ENCODE assay signal across 15 cellular contexts in genomic region chr4:36286481-36286871, GRCh38. TPM values are rescaled to one million over a fixed set of nuclear protein-coding genes. Genes with fewer than 3 reads are reported as not detected.
DNase-seq lines count a peak whose midpoint lies in the region; ATAC-seq and TF ChIP-seq lines count a peak whose summit lies in the region.
"Had no signal": no experiment of that assay in that cellular context is flagged by ENCODE, and none has a peak within 500 bp of the region (broad histone marks: within the 10 kb centered on the region; RNA-seq: fewer than 3 reads in every experiment).

No MANE protein-coding gene starts in this region.

- H3K27ac ChIP-seq in neutrophil (peak overlapping the region; percentile 53), coronary artery (no peak overlapping the region), A673 (ENCODE audit: low read depth, low read length, poor library complexity, severe bottlenecking) (no peak overlapping the region)
- H3K27ac ChIP-seq: thyroid gland had no signal

- H3K27ac Mint-ChIP-seq in activated CD4-positive, alpha-beta T cell treated with anti-CD3 and anti-CD28 coated beads, Interleukin-2, amount 10 ng/mL, durations not matched to agents 24 days and 14 days = peak overlapping the region; percentile 96
- peak overlapping the region; percentile 95 for H3K27ac Mint-ChIP-seq in activated naive CD8-positive, alpha-beta T cell

- H3K36me3 Mint-ChIP-seq in activated CD4-positive, alpha-beta T cell treated with anti-CD3 and anti-CD28 coated beads, Interleukin-2, amount 10 ng/mL, durations not matched to agents 24 days and 14 days (ENCODE audit: low read depth) = peaks cover 10% of the 10 kb centered on the region
- H3K36me3 Mint-ChIP-seq in activated naive CD8-positive, alpha-beta T cell = peaks cover 3% of the 10 kb centered on the region

- no peak for TF ChIP-seq CTCF in neutrophil (IDR thresholded peaks at IDR 0.05)
- TF ChIP-seq CTCF in coronary artery (IDR thresholded peaks at IDR 0.05) = no peak
- TF ChIP-seq CTCF in A673 (conservative IDR thresholded peaks at IDR 0.05; ENCODE audit: low read depth, low read length) = no peak

- H3K4me1 Mint-ChIP-seq in activated CD4-positive, alpha-beta T cell treated with anti-CD3 and anti-CD28 coated beads, Interleukin-2, amount 10 ng/mL, durations not matched to agents 24 days and 14 days = peaks cover 62% of the 10 kb centered on the region
- H3K4me1 Mint-ChIP-seq in activated naive CD8-positive, alpha-beta T cell (ENCODE audit: low read depth) = peaks cover 39% of the 10 kb centered on the region

- H3K9me3 ChIP-seq in neutrophil (no peaks in the 10 kb centered on the region), A673 (ENCODE audit: low read depth, low read length, poor library complexity, severe bottlenecking) (no peaks in the 10 kb centered on the region)
- H3K9me3 ChIP-seq: thyroid gland had no signal

- H3K4me1 ChIP-seq in neutrophil (ENCODE audit: control insufficient read depth in 1 of 2, insufficient read depth in 1 of 2, low read depth in 1 of 2, low read length in 1 of 2) (peaks cover 3 to 9% of the 10 kb centered on the region in 2 experiments), A673 (ENCODE audit: insufficient read depth, low read length, poor library complexity, severe bottlenecking) (no peaks in the 10 kb centered on the region)

- no TSS peak for BruUV-seq in A673 (replicated peaks; lab: Mats Ljungman, UMichigan)

- no peaks in the 10 kb centered on the region for H3K36me3 ChIP-seq in neutrophil
- no peaks in the 10 kb centered on the region for H3K36me3 ChIP-seq in A673 (ENCODE audit: insufficient read depth, low read length, poor library complexity, severe bottlenecking)
- H3K36me3 ChIP-seq: thyroid gland had no signal

- no peak for DNase-seq in activated CD4-positive, alpha-beta T cell treated with anti-CD3 and anti-CD28 coated beads, Interleukin-2, amount 10 ng/mL, durations not matched to agents 24 days and 14 days
- no peak for DNase-seq in activated CD4-positive, alpha-beta T cell treated with anti-CD3 and anti-CD28 coated beads, Interleukin-2, amount 50 U/mL, for 1 hour
- DNase-seq in coronary artery (ENCODE audit: low spot score) (no peak), A673 (ENCODE audit: low spot score) (no peak)
- DNase-seq: cortex of kidney, foreskin melanocyte, kidney, NCI-H510A, thyroid gland had no signal

- intact Hi-C loops in activated CD4-positive, alpha-beta T cell treated with anti-CD3 and anti-CD28 coated beads, Interleukin-2, amount 10 ng/mL, durations not matched to agents 24 days and 14 days (cut with micrococcal nuclease) = loop anchor here (1.0 to 10.0 kb wide), 12 partner anchors 8 to 312 kb away; partner anchors contain the start of gene ARAP2
- intact Hi-C loops in A673 (cut with micrococcal nuclease; ENCODE audit: unreplicated experiment) = no loop called here

- POLR2A ChIA-PET in A673 (lab: Charles Lee; ENCODE audit: low non-redundant PET) = no interaction called here

- ATAC-seq in HG03135 (IDR thresholded peaks at IDR 0.05; ENCODE audit: unreplicated experiment) (peak; percentile 33), HG02798 (IDR thresholded peaks at IDR 0.05; ENCODE audit: poor library complexity, unreplicated experiment) (no peak)
- ATAC-seq: Right ventricle myocardium inferior had no signal

- H3K27me3 ChIP-seq in neutrophil (no peaks in the 10 kb centered on the region), A673 (replicated peaks; ENCODE audit: insufficient read depth, low read depth, low read length, poor library complexity) (no peaks in the 10 kb centered on the region)
- H3K27me3 ChIP-seq: thyroid gland had no signal

- H3K9me3 Mint-ChIP-seq in activated CD4-positive, alpha-beta T cell treated with anti-CD3 and anti-CD28 coated beads, Interleukin-2, amount 10 ng/mL, durations not matched to agents 24 days and 14 days = peaks cover 16% of the 10 kb centered on the region
- H3K9me3 Mint-ChIP-seq in activated naive CD8-positive, alpha-beta T cell (ENCODE audit: low read depth) = peaks cover 3% of the 10 kb centered on the region

- no peak overlapping the region for H3K4me3 ChIP-seq in neutrophil (ENCODE audit: low read depth in 1 of 2, low read length in 1 of 2)
- H3K4me3 ChIP-seq in coronary artery = no peak overlapping the region
- H3K4me3 ChIP-seq in A673 (ENCODE audit: low read depth, low read length, poor library complexity, severe bottlenecking) = no peak overlapping the region
- H3K4me3 ChIP-seq: thyroid gland had no signal

- peaks cover 3% of the 10 kb centered on the region for H3K27me3 Mint-ChIP-seq in activated CD4-positive, alpha-beta T cell treated with anti-CD3 and anti-CD28 coated beads, Interleukin-2, amount 10 ng/mL, durations not matched to agents 24 days and 14 days
- H3K27me3 Mint-ChIP-seq in activated naive CD8-positive, alpha-beta T cell = no peaks in the 10 kb centered on the region

- CTCF ChIA-PET in A673 (lab: Charles Lee) = no interaction called here

- peak overlapping the region; percentile 42 for H3K4me3 Mint-ChIP-seq in activated CD4-positive, alpha-beta T cell treated with anti-CD3 and anti-CD28 coated beads, Interleukin-2, amount 10 ng/mL, durations not matched to agents 24 days and 14 days
- H3K4me3 Mint-ChIP-seq in activated naive CD8-positive, alpha-beta T cell = no peak overlapping the region

RNA-seq across cellular contexts. Expression of gene DTHD1, which starts 5.1 kb away (rescaled TPM):
- total RNA-seq in activated CD4-positive, alpha-beta T cell treated with anti-CD3 and anti-CD28 coated beads, Interleukin-2, amount 10 ng/mL, durations not matched to agents 24 days and 14 days = 0.49 and 0.95 TPM in 2 replicates
- total RNA-seq in A673 (2021) = not detected in 2 replicates
- total RNA-seq: HT1080, Right ventricle myocardium inferior had no signal

RNA-seq across cellular contexts. Expression of gene ARAP2, which starts 42.2 kb away (rescaled TPM):
- total RNA-seq in activated CD4-positive, alpha-beta T cell treated with anti-CD3 and anti-CD28 coated beads, Interleukin-2, amount 10 ng/mL, durations not matched to agents 24 days and 14 days = 45.3 and 45.4 TPM in 2 replicates
- total RNA-seq in A673 (2021) = 0.06 and 0.20 TPM in 2 replicates

Comparison
In these comparisons a context has a peak if more than half of its experiments do, and no peak if none do; other contexts are left out.
1. RNA of gene ARAP2, which starts 42.2 kb away (total RNA-seq): 45.3 to 45.4 TPM in activated CD4-positive, alpha-beta T cell treated with anti-CD3 and anti-CD28 coated beads, Interleukin-2, amount 10 ng/mL, durations not matched to agents 24 days and 14 days; 0.06 to 0.20 TPM in A673; every median in the first group is over 10 times any median in the second.